Comparison of ENCODE assay signal across 8 cellular contexts in the genomic region with DNA sequence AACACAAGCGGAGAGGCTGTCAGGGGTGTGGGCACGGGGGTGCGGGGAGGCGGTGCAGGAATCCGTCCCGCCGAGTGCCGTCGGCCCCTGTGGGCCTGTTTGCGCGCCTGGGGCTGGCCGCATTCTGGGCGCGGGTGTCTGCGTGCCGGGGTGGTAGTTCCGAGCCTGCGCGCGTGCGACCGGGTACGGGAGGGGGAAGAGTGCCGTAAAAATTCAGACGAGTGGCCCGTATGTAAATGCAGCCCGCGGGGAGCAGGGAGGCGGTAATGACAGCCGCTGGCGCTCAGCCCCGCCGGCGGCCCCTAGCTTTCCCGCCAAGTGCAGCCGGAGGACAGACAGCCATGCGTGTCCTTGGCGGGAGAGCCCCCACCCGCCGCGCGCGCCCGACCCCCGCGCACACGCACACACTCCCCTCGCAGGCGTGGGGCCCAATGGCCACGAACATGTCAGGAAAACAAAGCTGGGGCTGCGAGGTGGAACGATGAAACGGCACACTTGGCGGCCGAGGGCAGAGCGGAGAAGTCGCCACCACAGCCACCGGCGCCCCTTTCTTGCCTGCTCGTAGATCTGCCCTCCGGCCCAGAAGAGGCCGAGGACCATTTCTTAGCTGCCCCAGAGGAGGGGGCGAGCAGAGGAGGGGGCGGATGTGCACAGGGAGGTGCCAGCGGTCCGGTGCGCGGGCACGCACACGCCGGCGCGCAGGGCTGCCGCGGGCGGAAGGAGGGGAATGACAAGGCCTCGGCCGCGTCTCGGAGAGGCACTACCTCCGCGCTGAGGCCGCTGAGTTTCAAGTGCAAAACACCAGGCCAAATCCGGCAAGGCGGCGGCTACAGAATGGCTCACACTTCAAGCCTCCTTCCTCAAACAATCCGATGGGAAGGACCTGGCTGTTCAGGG.
DNase-seq lines count a peak whose midpoint lies in the region; ATAC-seq and TF ChIP-seq lines count a peak whose summit lies in the region.

No MANE protein-coding gene starts in this region.

- no peak overlapping the region for H3K27ac ChIP-seq in Peyer's patch
- H3K27ac ChIP-seq in urinary bladder (ENCODE audit: low read depth) = no peak overlapping the region

- H3K27me3 ChIP-seq in Peyer's patch = peaks cover 0 to 55% of the 10 kb centered on the region in 2 donors

- 2% methylated on average over 87 of the region's 87 CpGs for WGBS in urinary bladder

- TF ChIP-seq CTCF in Peyer's patch (IDR thresholded peaks at IDR 0.05) = no peak
- TF ChIP-seq CTCF in choroid plexus epithelial cell (conservative IDR thresholded peaks at IDR 0.05; ENCODE audit: low read depth, low read length) = no peak
- TF ChIP-seq CTCF in GM13976 (IDR thresholded peaks at IDR 0.05; ENCODE audit: borderline replicate concordance, control extremely low read depth, extremely low read depth, insufficient read depth, missing control alignments) = no peak

- no peaks in the 10 kb centered on the region for H3K36me3 ChIP-seq in Peyer's patch
- no peaks in the 10 kb centered on the region for H3K36me3 ChIP-seq in urinary bladder (ENCODE audit: insufficient read depth)

- peaks cover 0 to 25% (median 10%) of the 10 kb centered on the region in 4 donors for H3K4me1 ChIP-seq in Peyer's patch
- H3K4me1 ChIP-seq in urinary bladder (ENCODE audit: insufficient read depth) = peaks cover 5% of the 10 kb centered on the region

- ATAC-seq in GM19397 (IDR thresholded peaks at IDR 0.05; ENCODE audit: unreplicated experiment) (peak; percentile 72), HG03457 (IDR thresholded peaks at IDR 0.05; ENCODE audit: unreplicated experiment) (peak; percentile 54)

- H3K9me3 ChIP-seq in Peyer's patch = no peaks in the 10 kb centered on the region

- DNase-seq in DMS53 (lab: John Stamatoyannopoulos, UW) (peak; percentile 94), Peyer's patch (peak in 1 of 3 donors; percentile 51), choroid plexus epithelial cell (ENCODE audit: low read depth) (no peak), midbrain (lab: John Stamatoyannopoulos, UW) (peak; percentile 88), GM13976 (ENCODE audit: low spot score) (no peak)

- in situ Hi-C loops in GM13976 (cut with MboI; ENCODE audit: low sequenced_read_pairs, unreplicated experiment) = loop anchor here (10.0 kb wide), 1 partner anchor 530 kb away; no protein-coding TSS in a partner anchor

- H3K4me3 ChIP-seq in Peyer's patch (peak overlapping the region; percentile 24 to 51 (median 46)), choroid plexus epithelial cell (ENCODE audit: low read depth, low read length) (peak overlapping the region; percentile 26), urinary bladder (ENCODE audit: low read depth, low read length) (peak overlapping the region; percentile 29)

- TF ChIP-seq POLR2A in Peyer's patch (IDR thresholded peaks at IDR 0.05) = no peak

Comparison
In these comparisons a context has a peak if more than half of its experiments do, and no peak if none do; other contexts are left out.
1. DNase-seq: peak in DMS53 (single experiment) and midbrain (single experiment); none in choroid plexus epithelial cell (single experiment) and GM13976 (single experiment).
2. Peak in every context shown above with its lines, with median percentiles within 50 percentile points of each other: H3K4me3 ChIP-seq.